23 cellular contexts compared by ENCODE assay signal in the genomic region with DNA sequence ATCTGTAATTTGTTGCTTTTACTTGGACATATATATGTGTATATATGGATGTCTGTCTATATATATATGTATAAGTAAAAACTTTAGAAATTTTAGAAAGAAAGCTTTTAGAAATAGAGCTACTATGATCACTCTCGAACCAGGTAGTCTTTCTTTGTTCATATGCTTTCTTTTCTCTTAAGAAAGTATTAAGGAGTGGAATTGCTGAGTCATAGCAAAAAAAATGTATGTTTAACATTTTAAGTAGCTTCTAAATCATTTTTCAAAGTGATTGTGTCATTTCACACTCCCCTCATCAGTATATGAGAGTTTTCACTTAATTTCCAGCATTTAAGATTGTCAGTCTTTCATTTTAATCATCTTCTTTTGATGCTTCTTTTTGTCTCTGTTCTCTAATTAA.
A peak's percentile ranks its signal among the peaks of the same experiment; 100 is the strongest.
DNase-seq lines count a peak whose midpoint lies in the region; ATAC-seq, FAIRE-seq and TF ChIP-seq lines count a peak whose summit lies in the region.
"Had no signal": no experiment of that assay in that cellular context is flagged by ENCODE, and none has a peak within 500 bp of the region (broad histone marks: within the 10 kb centered on the region; RNA-seq: fewer than 3 reads in every experiment).

No MANE protein-coding gene starts in this region.

- no TSS peak for BruUV-seq in PC-3 (replicated peaks; lab: Mats Ljungman, UMichigan)

- POLR2A ChIA-PET in A549 (lab: Yijun Ruan, JAX), result no interaction called here
- POLR2A ChIA-PET in PC-3 (lab: Charles Lee; ENCODE audit: unreplicated experiment), result no interaction called here

- 20% methylated on average over 1 of the region's 1 CpG for WGBS in A549 (ENCODE audit: missing lambda C conversion rate)
- 69 to 83% methylated on average over 1 of the region's 1 CpG for WGBS in gastroesophageal sphincter (ENCODE audit: low coverage in 1 of 2), 2 donors

- H3F3A ChIP-seq in PC-3 (ENCODE audit: low read length, unreplicated experiment), result no peaks in the 10 kb centered on the region

- intact Hi-C loops in PC-3 (cut with micrococcal nuclease), result no loop called here
- intact Hi-C loops in activated CD4-positive, alpha-beta T cell treated with anti-CD3 and anti-CD28 coated beads, Interleukin-2, amount 10 ng/mL, durations not matched to agents 24 days and 14 days (cut with micrococcal nuclease), result no loop called here

- H3K4me3 Mint-ChIP-seq in glutamatergic neuron (ENCODE audit: unreplicated experiment), result peak overlapping the region; percentile 13
- H3K4me3 Mint-ChIP-seq in activated CD4-positive, alpha-beta T cell treated with anti-CD3 and anti-CD28 coated beads, Interleukin-2, amount 10 ng/mL, durations not matched to agents 24 days and 14 days, result no peak overlapping the region
- H3K4me3 Mint-ChIP-seq: CD8-positive, alpha-beta T cell had no signal

- TF ChIP-seq POLR2A in A549 (IDR thresholded peaks at IDR 0.05; ENCODE audit: low read length) (no peak), gastroesophageal sphincter (IDR thresholded peaks at IDR 0.05) (no peak)

- no peak overlapping the region for H3K27ac ChIP-seq in A549
- H3K27ac ChIP-seq in PC-3 (ENCODE audit: low read length), result no peak overlapping the region
- no peak overlapping the region for H3K27ac ChIP-seq in gastroesophageal sphincter
- H3K27ac ChIP-seq: BLaER1, SK-N-MC had no signal

- TF ChIP-seq CTCF in A549 (IDR thresholded peaks at IDR 0.05) (no peak), PC-3 (conservative IDR thresholded peaks at IDR 0.05; ENCODE audit: low read depth, low read length) (no peak), glutamatergic neuron (IDR thresholded peaks at IDR 0.05; ENCODE audit: partially characterized antibody, unreplicated experiment) (no peak), gastroesophageal sphincter (IDR thresholded peaks at IDR 0.05) (no peak)

- H3K4me1 ChIP-seq in A549 (no peaks in the 10 kb centered on the region), PC-3 (ENCODE audit: insufficient read depth, low read length) (no peaks in the 10 kb centered on the region; the same call in 1 of the 2 replicates), gastroesophageal sphincter (no peaks in the 10 kb centered on the region)
- H3K4me1 ChIP-seq: BLaER1 had no signal

- no peak overlapping the region for H3K27ac Mint-ChIP-seq in glutamatergic neuron (ENCODE audit: unreplicated experiment)
- H3K27ac Mint-ChIP-seq in activated CD4-positive, alpha-beta T cell treated with anti-CD3 and anti-CD28 coated beads, Interleukin-2, amount 10 ng/mL, durations not matched to agents 24 days and 14 days, result no peak overlapping the region
- H3K27ac Mint-ChIP-seq: CD8-positive, alpha-beta T cell had no signal

- H3K4me2 ChIP-seq in A549 (no peak overlapping the region), PC-3 (ENCODE audit: low read length) (peak overlapping the region; percentile 49)
- H3K4me2 ChIP-seq: BLaER1 had no signal

- TF ChIP-seq EP300 in A549 (IDR thresholded peaks at IDR 0.05), result no peak
- TF ChIP-seq EP300 in gastroesophageal sphincter (IDR thresholded peaks at IDR 0.05), result no peak

- H2AFZ ChIP-seq in PC-3 (ENCODE audit: low read length), result peak overlapping the region; percentile 74

- ATAC-seq in A549 (no peak), PC-3 (no peak), GM18861 (IDR thresholded peaks at IDR 0.05; ENCODE audit: unreplicated experiment) (no peak), gastroesophageal sphincter (no peak)
- ATAC-seq: CD8-positive, alpha-beta T cell; HCT116 had no signal

- H3K27me3 ChIP-seq in PC-3 (ENCODE audit: low read length) (no peaks in the 10 kb centered on the region), gastroesophageal sphincter (no peaks in the 10 kb centered on the region)
- H3K27me3 ChIP-seq: BLaER1, MG63 had no signal

- H3K36me3 ChIP-seq in PC-3 (ENCODE audit: low read depth, low read length) (no peaks in the 10 kb centered on the region), gastroesophageal sphincter (no peaks in the 10 kb centered on the region)
- H3K36me3 ChIP-seq: BLaER1, MG63 had no signal

- H3K9me3 Mint-ChIP-seq in glutamatergic neuron (ENCODE audit: unreplicated experiment), result peaks cover 3% of the 10 kb centered on the region
- peaks cover 5% of the 10 kb centered on the region for H3K9me3 Mint-ChIP-seq in activated CD4-positive, alpha-beta T cell treated with anti-CD3 and anti-CD28 coated beads, Interleukin-2, amount 10 ng/mL, durations not matched to agents 24 days and 14 days

- no peaks in the 10 kb centered on the region for H3K79me2 ChIP-seq in PC-3 (ENCODE audit: low read length)

- peaks cover 12% of the 10 kb centered on the region for H3K4me1 Mint-ChIP-seq in glutamatergic neuron (ENCODE audit: low read depth, unreplicated experiment)
- no peaks in the 10 kb centered on the region for H3K4me1 Mint-ChIP-seq in activated CD4-positive, alpha-beta T cell treated with anti-CD3 and anti-CD28 coated beads, Interleukin-2, amount 10 ng/mL, durations not matched to agents 24 days and 14 days

- peaks cover 4% of the 10 kb centered on the region for H3K27me3 Mint-ChIP-seq in glutamatergic neuron (ENCODE audit: unreplicated experiment)
- H3K27me3 Mint-ChIP-seq in activated CD4-positive, alpha-beta T cell treated with anti-CD3 and anti-CD28 coated beads, Interleukin-2, amount 10 ng/mL, durations not matched to agents 24 days and 14 days, result no peaks in the 10 kb centered on the region

- H4K20me1 ChIP-seq in PC-3 (ENCODE audit: low read length), result no peaks in the 10 kb centered on the region
- H4K20me1 ChIP-seq: BLaER1 had no signal

- FAIRE-seq in A549 (lab: Jason Lieb, UNC), result no peak
- FAIRE-seq: GM12891 had no signal

- no peak for TF ChIP-seq RAD21 in A549 (conservative IDR thresholded peaks at IDR 0.05 in 1 of 2, IDR thresholded peaks at IDR 0.05 in 1 of 2)

- H3K9ac ChIP-seq in PC-3 (ENCODE audit: low read length), result no peak overlapping the region
- H3K9ac ChIP-seq: BLaER1 had no signal

- DNase-seq in A549 (ENCODE audit: low read depth in 1 of 2, low spot score in 1 of 2) (no peak), HCEC 1CT (peak; percentile 18), PC-3 (peak; percentile 25), glutamatergic neuron (no peak), occipital lobe (lab: John Stamatoyannopoulos, UW) (no peak)
- no peak for DNase-seq in activated CD4-positive, alpha-beta T cell treated with anti-CD3 and anti-CD28 coated beads, Interleukin-2, amount 10 ng/mL, durations not matched to agents 24 days and 14 days
- DNase-seq: Calu3; CD8-positive, alpha-beta T cell; EL; MG63; NCI-H1092; NCI-H1436 treated with DMSO at 0.1 percent for 48 hours; NCI-H2029; NCI-H2171; NCI-H526 treated with DMSO at 0.1 percent for 48 hours; NK-92 treated with Interleukin-12 subunit alpha and Interleukin-12 subunit beta, amount 100 ng/mL, for 24 hours; SHP77 had no signal

- no peaks in the 10 kb centered on the region for H3K36me3 Mint-ChIP-seq in glutamatergic neuron (ENCODE audit: unreplicated experiment)
- H3K36me3 Mint-ChIP-seq in activated CD4-positive, alpha-beta T cell treated with anti-CD3 and anti-CD28 coated beads, Interleukin-2, amount 10 ng/mL, durations not matched to agents 24 days and 14 days (ENCODE audit: low read depth), result no peaks in the 10 kb centered on the region
- H3K36me3 Mint-ChIP-seq: CD8-positive, alpha-beta T cell had no signal

- CTCF ChIA-PET in A549 (lab: Yijun Ruan, JAX), result no interaction called here
- CTCF ChIA-PET in PC-3 (lab: Charles Lee), result no interaction called here

- H3K4me3 ChIP-seq in A549 (no peak overlapping the region), PC-3 (ENCODE audit: low read length) (no peak overlapping the region), gastroesophageal sphincter (no peak overlapping the region)
- H3K4me3 ChIP-seq: BLaER1, MG63, SK-N-MC had no signal

- no peaks in the 10 kb centered on the region for H3K9me3 ChIP-seq in A549
- H3K9me3 ChIP-seq in PC-3 (ENCODE audit: low read length), result no peaks in the 10 kb centered on the region
- H3K9me3 ChIP-seq in gastroesophageal sphincter, result no peaks in the 10 kb centered on the region
- H3K9me3 ChIP-seq: BLaER1, MG63 had no signal

- H3K9me2 ChIP-seq in PC-3 (replicated peaks; ENCODE audit: low read length), result no peaks in the 10 kb centered on the region

TF ChIP-seq in A549, 52 proteins besides CTCF, POLR2A, EP300 and RAD21:
- TF ChIP-seq EHF (CRISPR knock-in tag; IDR thresholded peaks at IDR 0.05), result no peak
- TF ChIP-seq MAFK (IDR thresholded peaks at IDR 0.05; ENCODE audit: partially characterized antibody), result peak; percentile 67

Comparison
In these comparisons a context has a peak if more than half of its experiments do, and no peak if none do; other contexts are left out.
1. DNase-seq: peak in HCEC 1CT (single experiment) and PC-3 (single experiment); none in A549 (0 of 2), glutamatergic neuron (single experiment), activated CD4-positive, alpha-beta T cell treated with anti-CD3 and anti-CD28 coated beads, Interleukin-2, amount 10 ng/mL, durations not matched to agents 24 days and 14 days (single experiment) and occipital lobe (single experiment).